18 cellular contexts compared by ENCODE assay signal in genomic region chr15:68557469-68558317, GRCh38. TPM values are rescaled to one million over a fixed set of nuclear protein-coding genes. Genes with fewer than 3 reads are reported as not detected.
"Had no signal": no experiment of that assay in that cellular context is flagged by ENCODE, and none has a peak within 500 bp of the region (broad histone marks: within the 10 kb centered on the region; RNA-seq: fewer than 3 reads in every experiment).

No MANE protein-coding gene starts in this region.

- H3K9me3 ChIP-seq: ascending aorta, esophagus squamous epithelium, gastrocnemius medialis, upper lobe of left lung had no signal

- H3K27ac Mint-ChIP-seq: activated CD4-positive, alpha-beta memory T cell treated with anti-CD3 and anti-CD28 coated beads, Interleukin-2, amount 10 ng/mL, durations not matched to agents 7 days and 5 days; activated CD8-positive, alpha-beta memory T cell treated with anti-CD3 and anti-CD28 coated beads, Interleukin-2, amount 10 ng/mL, durations not matched to agents 7 days and 5 days; activated naive CD4-positive, alpha-beta T cell treated with anti-CD3 and anti-CD28 coated beads, Interleukin-2, amount 50 U/mL, for 72 hours; activated T-helper 17 cell treated with anti-CD3 and anti-CD28 coated beads, Interleukin-2, amount 50 U/mL, for 72 hours; T-helper 2 cell treated with Interferon-gamma antibody and Interleukin-4, amounts not matched to agents 5 μg/mL and 100 μg/mL, for 36 hours had no signal

- H3K36me3 Mint-ChIP-seq: activated CD8-positive, alpha-beta memory T cell treated with anti-CD3 and anti-CD28 coated beads, Interleukin-2, amount 10 ng/mL, durations not matched to agents 7 days and 5 days; activated naive CD4-positive, alpha-beta T cell treated with anti-CD3 and anti-CD28 coated beads, Interleukin-2, amount 50 U/mL, for 72 hours had no signal

- H3K9me3 Mint-ChIP-seq: activated CD4-positive, alpha-beta memory T cell treated with anti-CD3 and anti-CD28 coated beads, Interleukin-2, amount 10 ng/mL, durations not matched to agents 7 days and 5 days; activated CD4-positive, alpha-beta T cell treated with anti-CD3 and anti-CD28 coated beads, Interleukin-2, amount 10 ng/mL, durations not matched to agents 24 days and 14 days; activated naive CD4-positive, alpha-beta T cell treated with anti-CD3 and anti-CD28 coated beads, Interleukin-2, amount 50 U/mL, for 72 hours; activated T-helper 17 cell treated with anti-CD3 and anti-CD28 coated beads, Interleukin-2, amount 50 U/mL, for 72 hours; nephron progenitor cell; T-helper 2 cell treated with Interferon-gamma antibody and Interleukin-4, amounts not matched to agents 5 μg/mL and 100 μg/mL, for 36 hours had no signal

- H3K4me3 ChIP-seq: coronary artery, esophagus squamous epithelium, gastrocnemius medialis, upper lobe of left lung had no signal

- H3K27ac ChIP-seq: ascending aorta, coronary artery, esophagus squamous epithelium, gastrocnemius medialis, upper lobe of left lung, VCaP had no signal

- H3K27me3 ChIP-seq: ascending aorta, upper lobe of left lung had no signal

- H3K4me3 Mint-ChIP-seq: activated CD8-positive, alpha-beta memory T cell treated with anti-CD3 and anti-CD28 coated beads, Interleukin-2, amount 10 ng/mL, durations not matched to agents 7 days and 5 days had no signal

- H3K36me3 ChIP-seq: ascending aorta, esophagus squamous epithelium, gastrocnemius medialis, upper lobe of left lung had no signal

- DNase-seq: activated CD4-positive, alpha-beta memory T cell treated with anti-CD3 and anti-CD28 coated beads, Interleukin-2, amount 10 ng/mL, durations not matched to agents 7 days and 5 days; activated CD4-positive, alpha-beta T cell treated with anti-CD3 and anti-CD28 coated beads, Interleukin-2, amount 10 ng/mL, durations not matched to agents 24 days and 14 days; activated CD8-positive, alpha-beta memory T cell treated with anti-CD3 and anti-CD28 coated beads, Interleukin-2, amount 10 ng/mL, durations not matched to agents 7 days and 5 days; esophagus squamous epithelium; gastrocnemius medialis; hypothalamus; left cardiac atrium; nephron progenitor cell; occipital lobe; stimulated activated CD4-positive, alpha-beta T cell treated with anti-CD3 and anti-CD28 coated beads, Interleukin-4, amount 100 ng/mL, for 4 hours; stimulated activated naive CD8-positive, alpha-beta T cell treated with anti-CD3 and anti-CD28 coated beads, Interleukin-15, Interleukin-2, amounts not matched to agents 100 U/mL and 50 U/mL, for 24 hours had no signal

RNA-seq across cellular contexts. Expression of gene CORO2B, which starts 21.1 kb away (rescaled TPM):
- total RNA-seq: activated CD4-positive, alpha-beta memory T cell treated with anti-CD3 and anti-CD28 coated beads, Interleukin-2, amount 10 ng/mL, durations not matched to agents 7 days and 5 days; activated CD8-positive, alpha-beta memory T cell treated with anti-CD3 and anti-CD28 coated beads, Interleukin-2, amount 10 ng/mL, durations not matched to agents 7 days and 5 days had no signal
